In genomic region chr9:96331236-96331947, GRCh38 we compare ENCODE assay signal across 14 cellular contexts. TPM values are rescaled to one million over a fixed set of nuclear protein-coding genes. Genes with fewer than 3 reads are reported as not detected.
DNase-seq lines count a peak whose midpoint lies in the region; TF ChIP-seq lines count a peak whose summit lies in the region.
"Had no signal": no experiment of that assay in that cellular context is flagged by ENCODE, and none has a peak within 500 bp of the region (broad histone marks: within the 10 kb centered on the region; RNA-seq: fewer than 3 reads in every experiment).

No MANE protein-coding gene starts in this region.

- H3K9me3 ChIP-seq in GM23248 (ENCODE audit: low read depth) (no peaks in the 10 kb centered on the region), trophoblast cell (ENCODE audit: insufficient read depth, low read depth, low read length) (no peaks in the 10 kb centered on the region)
- H3K9me3 ChIP-seq: BLaER1, SJSA1 had no signal

- no peak overlapping the region for H3K23ac ChIP-seq in trophoblast cell (ENCODE audit: low read length)

- in situ Hi-C loops in GM23248 (cut with MboI) = loop anchor here (5.0 kb wide), 1 partner anchor 336 kb away; no protein-coding TSS in a partner anchor

- H3K4me2 ChIP-seq in GM23248 (ENCODE audit: unreplicated experiment) (no peak overlapping the region), trophoblast cell (ENCODE audit: low read length) (no peak overlapping the region)
- H3K4me2 ChIP-seq: BLaER1 had no signal

- H3K36me3 Mint-ChIP-seq in osteocyte (ENCODE audit: unreplicated experiment) = peaks cover 4% of the 10 kb centered on the region

- peak; percentile 8 for DNase-seq in GM23248
- peak; percentile 50 for DNase-seq in RKO (ENCODE audit: low spot score)
- DNase-seq in epithelial cell of esophagus (ENCODE audit: low read depth) = peak; percentile 53
- DNase-seq in trophoblast cell = peak; percentile 33 to 38
- DNase-seq in osteocyte (ENCODE audit: extremely low spot score, unreplicated experiment) = no peak
- no peak for DNase-seq in NCI-H1694 treated with DMSO at 0.1 percent for 48 hours (lab: John Stamatoyannopoulos, UW)
- DNase-seq in LoVo (ENCODE audit: low spot score) = no peak
- no peak for DNase-seq in NCI-H2196 treated with DMSO at 0.1 percent for 48 hours (lab: John Stamatoyannopoulos, UW; ENCODE audit: unreplicated experiment)
- DNase-seq: activated CD4-positive, alpha-beta memory T cell treated with anti-CD3 and anti-CD28 coated beads, Interleukin-2, amount 10 ng/mL, durations not matched to agents 7 days and 5 days; activated effector memory CD4-positive, alpha-beta T cell treated with Interleukin-2 at 50 U/mL for 16 hours; DMS79 had no signal

- H3K9ac ChIP-seq in GM23248 (no peak overlapping the region), trophoblast cell (ENCODE audit: low read length) (no peak overlapping the region)
- H3K9ac ChIP-seq: BLaER1, parathyroid adenoma had no signal

- H3K4ac ChIP-seq in trophoblast cell (ENCODE audit: low read depth, low read length) = no peak overlapping the region

- H2AFZ ChIP-seq in GM23248 (no peak overlapping the region), trophoblast cell (ENCODE audit: insufficient read depth, low read length, poor library complexity) (no peak overlapping the region)
- H2AFZ ChIP-seq: parathyroid adenoma had no signal

- H2AK5ac ChIP-seq in trophoblast cell (ENCODE audit: low read length) = no peak overlapping the region

- H3K14ac ChIP-seq in trophoblast cell (ENCODE audit: low read length) = no peak overlapping the region

- no peaks in the 10 kb centered on the region for H3K9me2 ChIP-seq in GM23248 (ENCODE audit: insufficient read depth)

- no peak overlapping the region for H4K8ac ChIP-seq in trophoblast cell (ENCODE audit: low read depth, low read length)

- 0 out of 2 replicates have a peak, but pooled peaks cover 6% of the 10 kb centered on the region for H3K4me1 ChIP-seq in GM23248 (ENCODE audit: insufficient read depth)
- H3K4me1 ChIP-seq in trophoblast cell (ENCODE audit: control insufficient read depth in 1 of 2, insufficient read depth in 2 of 2, low read length in 2 of 2) = peaks cover 4 to 8% of the 10 kb centered on the region in 2 experiments
- H3K4me1 ChIP-seq: parathyroid adenoma had no signal

- 91 to 97% methylated on average over 9 of the region's 9 CpGs for WGBS in GM23248 (ENCODE audit: low coverage in 1 of 2, low lambda C conversion rate in 2 of 2, missing lambda C conversion rate in 2 of 2), 2 experiments
- WGBS in trophoblast cell (ENCODE audit: extremely low coverage, insufficient coverage, insufficient read length) = no CpG with 5 or more reads among the region's 9 CpGs

- TF ChIP-seq CTCF in epithelial cell of esophagus (IDR thresholded peaks at IDR 0.05; ENCODE audit: insufficient read depth, low read depth, low read length, missing control alignments) (no peak), osteocyte (IDR thresholded peaks at IDR 0.05) (no peak)

- H3K27me3 Mint-ChIP-seq in osteocyte (ENCODE audit: unreplicated experiment) = no peaks in the 10 kb centered on the region
- H3K27me3 Mint-ChIP-seq: activated CD4-positive, alpha-beta memory T cell treated with anti-CD3 and anti-CD28 coated beads, Interleukin-2, amount 10 ng/mL, durations not matched to agents 7 days and 5 days had no signal

- no peaks in the 10 kb centered on the region for H3K9me3 Mint-ChIP-seq in osteocyte (ENCODE audit: unreplicated experiment)
- H3K9me3 Mint-ChIP-seq: activated CD4-positive, alpha-beta memory T cell treated with anti-CD3 and anti-CD28 coated beads, Interleukin-2, amount 10 ng/mL, durations not matched to agents 7 days and 5 days had no signal

- H3K4me3 Mint-ChIP-seq in osteocyte (ENCODE audit: unreplicated experiment) = no peak overlapping the region
- H3K4me3 Mint-ChIP-seq: activated CD4-positive, alpha-beta memory T cell treated with anti-CD3 and anti-CD28 coated beads, Interleukin-2, amount 10 ng/mL, durations not matched to agents 7 days and 5 days had no signal

- no peak overlapping the region for H3K27ac Mint-ChIP-seq in osteocyte (ENCODE audit: unreplicated experiment)
- H3K27ac Mint-ChIP-seq: activated CD4-positive, alpha-beta memory T cell treated with anti-CD3 and anti-CD28 coated beads, Interleukin-2, amount 10 ng/mL, durations not matched to agents 7 days and 5 days had no signal

- H2BK5ac ChIP-seq in trophoblast cell (ENCODE audit: low read depth, low read length, poor library complexity) = peak overlapping the region; percentile 28

- H3F3A ChIP-seq in GM23248 (ENCODE audit: insufficient read depth) = no peaks in the 10 kb centered on the region

- H3K4me1 Mint-ChIP-seq in osteocyte (ENCODE audit: unreplicated experiment) = no peaks in the 10 kb centered on the region
- H3K4me1 Mint-ChIP-seq: activated CD4-positive, alpha-beta memory T cell treated with anti-CD3 and anti-CD28 coated beads, Interleukin-2, amount 10 ng/mL, durations not matched to agents 7 days and 5 days had no signal

- H3K27ac ChIP-seq in GM23248 = no peak overlapping the region
- H3K27ac ChIP-seq in trophoblast cell (ENCODE audit: low read depth, low read length) = no peak overlapping the region
- H3K27ac ChIP-seq: BLaER1, parathyroid adenoma, SJSA1 had no signal

- H2BK12ac ChIP-seq in trophoblast cell (ENCODE audit: low read length) = no peak overlapping the region

- H3K27me3 ChIP-seq in GM23248 (replicated peaks; ENCODE audit: insufficient read depth) (peaks cover 1% of the 10 kb centered on the region), trophoblast cell (ENCODE audit: insufficient read depth, low read length) (no peaks in the 10 kb centered on the region)
- H3K27me3 ChIP-seq: BLaER1, SJSA1 had no signal

- H3K79me1 ChIP-seq in trophoblast cell (ENCODE audit: low read length) = peaks cover 4% of the 10 kb centered on the region

- H4K91ac ChIP-seq in trophoblast cell (ENCODE audit: low read depth, low read length) = no peak overlapping the region

- H3K4me3 ChIP-seq in GM23248 (no peak overlapping the region), epithelial cell of esophagus (ENCODE audit: low read length) (no peak overlapping the region), trophoblast cell (ENCODE audit: low read depth, low read length) (no peak overlapping the region)
- H3K4me3 ChIP-seq: BLaER1, SJSA1 had no signal

- no peaks in the 10 kb centered on the region for H4K20me1 ChIP-seq in GM23248 (ENCODE audit: insufficient read depth)
- H4K20me1 ChIP-seq: BLaER1 had no signal

- H3K36me3 ChIP-seq in GM23248 (ENCODE audit: low read depth) = no peaks in the 10 kb centered on the region; the same call in 1 of the 2 replicates
- H3K36me3 ChIP-seq in trophoblast cell (ENCODE audit: control insufficient read depth in 1 of 2, insufficient read depth in 2 of 2, low read length in 2 of 2) = peaks cover 0 to 3% of the 10 kb centered on the region in 2 experiments
- H3K36me3 ChIP-seq: BLaER1 had no signal

- no peak overlapping the region for H4K12ac ChIP-seq in trophoblast cell (ENCODE audit: low read depth, low read length)

- H3K79me2 ChIP-seq in GM23248 (ENCODE audit: insufficient read depth) (no peaks in the 10 kb centered on the region), trophoblast cell (ENCODE audit: control insufficient read depth, insufficient read depth, low read length, poor library complexity) (no peaks in the 10 kb centered on the region)
- H3K79me2 ChIP-seq: parathyroid adenoma had no signal

- H2BK120ac ChIP-seq in trophoblast cell (ENCODE audit: insufficient read depth, low read length, poor library complexity) = no peak overlapping the region

- no peak overlapping the region for H3K18ac ChIP-seq in trophoblast cell (ENCODE audit: low read length)

RNA-seq across cellular contexts. Expression of gene HSD17B3, which starts 29.4 kb away (rescaled TPM):
- total RNA-seq in GM23248 (2014; rRNA removed; shearing (Covaris generic)) = not detected in 2 replicates
- not detected in 2 replicates for polyA plus RNA-seq in GM23248 (2016; fragmentation: Nextera tagmentation; extraction: Ambion mirVana)
- 0.14 and 0.15 TPM in 2 replicates for polyA plus RNA-seq in trophoblast cell (2013)
- not detected in 2 replicates for total RNA-seq in osteocyte
- total RNA-seq: activated CD4-positive, alpha-beta memory T cell treated with anti-CD3 and anti-CD28 coated beads, Interleukin-2, amount 10 ng/mL, durations not matched to agents 7 days and 5 days; SJSA1 had no signal

RNA-seq across cellular contexts. Expression of gene SLC35D2, which starts 52.1 kb away (rescaled TPM):
- 12.3 and 17.1 TPM in 2 replicates for total RNA-seq in GM23248 (2014; rRNA removed; shearing (Covaris generic))
- polyA plus RNA-seq in GM23248 (2016; fragmentation: Nextera tagmentation; extraction: Ambion mirVana) = 6.0 and 8.0 TPM in 2 replicates
- polyA plus RNA-seq in trophoblast cell (2013) = 39.3 and 41.1 TPM in 2 replicates
- 18.3 and 20.2 TPM in 2 replicates for total RNA-seq in osteocyte

Comparison
In these comparisons a context has a peak if more than half of its experiments do, and no peak if none do; other contexts are left out.
1. DNase-seq: peak in GM23248 (single experiment), RKO (single experiment), epithelial cell of esophagus (single experiment) and trophoblast cell (2 of 2); none in osteocyte (single experiment), NCI-H1694 treated with DMSO at 0.1 percent for 48 hours (single experiment), LoVo (single experiment) and NCI-H2196 treated with DMSO at 0.1 percent for 48 hours (single experiment).